8 cellular contexts compared by ENCODE assay signal in genomic region chr11:58578136-58578634, GRCh38. TPM values are rescaled to one million over a fixed set of nuclear protein-coding genes. Genes with fewer than 3 reads are reported as not detected.
A peak's percentile ranks its signal among the peaks of the same experiment; 100 is the strongest.
DNase-seq lines count a peak whose midpoint lies in the region; ATAC-seq and TF ChIP-seq lines count a peak whose summit lies in the region.

No MANE protein-coding gene starts in this region.

- H3K4me1 ChIP-seq in IMR-90 (ENCODE audit: control insufficient read depth, insufficient read depth, low read length) (peaks cover 12% of the 10 kb centered on the region), OCI-LY3 (ENCODE audit: low read length) (peaks cover 59% of the 10 kb centered on the region)

- H2AFZ ChIP-seq in IMR-90 (replicated peaks; ENCODE audit: low read length, poor library complexity) (peak overlapping the region; percentile 96), OCI-LY3 (ENCODE audit: low read depth, low read length) (peak overlapping the region; percentile 62)

- ATAC-seq in IMR-90 (ENCODE audit: low read depth), result peak; percentile 67
- ATAC-seq in HG03378 (IDR thresholded peaks at IDR 0.05; ENCODE audit: unreplicated experiment), result no peak

- no peaks in the 10 kb centered on the region for H3K27me3 ChIP-seq in IMR-90 (ENCODE audit: control insufficient read depth, insufficient read depth, low read length)
- no peaks in the 10 kb centered on the region for H3K27me3 ChIP-seq in OCI-LY3 (ENCODE audit: low read depth, low read length)

- intact Hi-C loops in IMR-90 (cut with micrococcal nuclease), result loop anchor here (5.0 to 10.0 kb wide), 3 partner anchors 324 to 977 kb away; partner anchors contain the start of gene FAM111A

- no peak for TF ChIP-seq RAD21 in IMR-90 (IDR thresholded peaks at IDR 0.05; ENCODE audit: low read length)

- peaks cover 8 to 27% of the 10 kb centered on the region in 2 experiments; a peak in 3 of 4 replicates for H3K79me1 ChIP-seq in IMR-90 (ENCODE audit: low read depth in 1 of 2, low read length in 2 of 2)

- H3K36me3 ChIP-seq in IMR-90 (ENCODE audit: control insufficient read depth, insufficient read depth, low read length) (no peaks in the 10 kb centered on the region), OCI-LY3 (replicated peaks; ENCODE audit: low read depth, low read length) (peaks cover 9% of the 10 kb centered on the region)

- H4K5ac ChIP-seq in IMR-90 (ENCODE audit: low read depth, low read length), result peak overlapping the region; percentile 91

- H3K4me2 ChIP-seq in IMR-90 (ENCODE audit: low read depth, low read length) (peak overlapping the region; percentile 74), OCI-LY3 (ENCODE audit: low read length) (peak overlapping the region; percentile 92)

- H3K4ac ChIP-seq in IMR-90 (ENCODE audit: low read depth, low read length), result peak overlapping the region; percentile 98

- in situ Hi-C loops in IMR-90 (cut with MboI; ENCODE audit: low sequenced_read_pairs), result loop anchor here (5.0 to 25.0 kb wide), 3 partner anchors 49 to 984 kb away; no protein-coding TSS in a partner anchor

- DNase-seq in EH (ENCODE audit: low read depth) (peak; percentile 99), IMR-90 (peak; percentile 99), activated T-cell treated with anti-CD3 and anti-CD28 coated beads for 48 hours (ENCODE audit: low read depth) (peak; percentile 84), epidermal melanocyte (ENCODE audit: insufficient read length, low spot score) (peak; percentile 36), mesothelial cell of epicardium (ENCODE audit: low spot score in 2 of 2, unreplicated experiment in 2 of 2) (peak; percentile 88 to 96)
- DNase-seq in stimulated activated CD8-positive, alpha-beta memory T cell treated with anti-CD3 and anti-CD28 coated beads, Interleukin-15, amount 100 ng/mL, for 4 hours (ENCODE audit: low read depth in 2 of 2), result peak; percentile 83 to 86

- H3K14ac ChIP-seq in IMR-90 (replicated peaks; ENCODE audit: low read depth, low read length), result peak overlapping the region; percentile 95

- no peak for TF ChIP-seq CTCF in IMR-90 (conservative IDR thresholded peaks at IDR 0.05; ENCODE audit: low read depth, low read length)
- TF ChIP-seq CTCF in OCI-LY3 (IDR thresholded peaks at IDR 0.05; ENCODE audit: low read depth, low read length), result no peak
- TF ChIP-seq CTCF in mesothelial cell of epicardium (IDR thresholded peaks at IDR 0.05; ENCODE audit: unreplicated experiment), result no peak

- peak overlapping the region; percentile 92 for H3K23ac ChIP-seq in IMR-90 (ENCODE audit: low read depth, low read length)

- H3K27ac ChIP-seq in IMR-90 (ENCODE audit: insufficient read depth, low read length), result peak overlapping the region; percentile 94
- H3K27ac ChIP-seq in OCI-LY3 (ENCODE audit: low read length), result peak overlapping the region; percentile 94

- no peaks in the 10 kb centered on the region for H3K36me3 Mint-ChIP-seq in mesothelial cell of epicardium

- peaks cover 5% of the 10 kb centered on the region; the same call in 1 of the 2 replicates for H3K9me1 ChIP-seq in IMR-90 (ENCODE audit: insufficient read depth, low read length)

- POLR2A ChIA-PET in IMR-90 (lab: Charles Lee; ENCODE audit: unreplicated experiment), result interaction anchor here (1.0 kb wide), 1 partner anchor 51 kb away, joined by 4 read pairs; no protein-coding TSS in a partner anchor

- no peaks in the 10 kb centered on the region for H3K27me3 Mint-ChIP-seq in mesothelial cell of epicardium (ENCODE audit: low read depth)

- peak overlapping the region; percentile 97 for H3K4me3 Mint-ChIP-seq in mesothelial cell of epicardium

- peak overlapping the region; percentile 100 for H3K27ac Mint-ChIP-seq in mesothelial cell of epicardium

- peaks cover 7% of the 10 kb centered on the region for H4K20me1 ChIP-seq in IMR-90 (ENCODE audit: insufficient read depth, low read length)
- H4K20me1 ChIP-seq in OCI-LY3 (ENCODE audit: insufficient read depth, low read length), result peaks cover 36% of the 10 kb centered on the region

- peak overlapping the region; percentile 61 for H3K4me3 ChIP-seq in IMR-90 (ENCODE audit: insufficient read depth, low read depth, low read length)
- H3K4me3 ChIP-seq in OCI-LY3 (ENCODE audit: low read length), result peak overlapping the region; percentile 75

- WGBS in IMR-90 (ENCODE audit: extremely low coverage in 2 of 2, insufficient read length in 1 of 2), 2 experiments, result 2% methylated on average over 7 of the region's 33 CpGs; no CpG with 5 or more reads in 1 of the 2 experiments

- no peaks in the 10 kb centered on the region for H3K9me3 Mint-ChIP-seq in mesothelial cell of epicardium

- peaks cover 71% of the 10 kb centered on the region for H3K79me2 ChIP-seq in OCI-LY3 (ENCODE audit: low read length)

- peak overlapping the region; percentile 100 for H2AK9ac ChIP-seq in IMR-90 (replicated peaks; ENCODE audit: low read depth, low read length, poor library complexity)

- H3K9ac ChIP-seq in IMR-90 (ENCODE audit: low read depth, low read length) (peak overlapping the region; percentile 91), OCI-LY3 (ENCODE audit: low read length) (peak overlapping the region; percentile 95)

- CTCF ChIA-PET in IMR-90 (lab: Yijun Ruan, JAX), result interaction anchor here (0.7 to 1.8 kb wide), 2 partner anchors 9 to 10 kb away, joined by 5 to 6 read pairs; no protein-coding TSS in a partner anchor

- peak overlapping the region; percentile 99 for H3K56ac ChIP-seq in IMR-90 (ENCODE audit: extremely low read depth, insufficient read depth, low read length)

- H3K9me3 ChIP-seq in IMR-90 (ENCODE audit: control insufficient read depth, insufficient read depth, low read length) (no peaks in the 10 kb centered on the region), OCI-LY3 (ENCODE audit: insufficient read depth, low read length) (no peaks in the 10 kb centered on the region)

- TF ChIP-seq POLR2A in IMR-90 (IDR thresholded peaks at IDR 0.05; ENCODE audit: low read depth, low read length), result peak; percentile 36; the same call in 1 of the 2 replicates

- peak overlapping the region; percentile 88 to 98 for H4K8ac ChIP-seq in IMR-90 (ENCODE audit: low read depth in 2 of 2, low read length in 2 of 2)

- peaks cover 40% of the 10 kb centered on the region for H3K4me1 Mint-ChIP-seq in mesothelial cell of epicardium

- peak overlapping the region; percentile 95 for H2BK5ac ChIP-seq in IMR-90 (ENCODE audit: low read depth, low read length, poor library complexity, severe bottlenecking)

- no TSS peak for BruUV-seq in IMR-90 (replicated peaks; lab: Mats Ljungman, UMichigan)

- peak overlapping the region; percentile 94 for H2AK5ac ChIP-seq in IMR-90 (ENCODE audit: low read depth, low read length)

- H2BK20ac ChIP-seq in IMR-90 (ENCODE audit: low read depth, low read length), result peak overlapping the region; percentile 66; the same call in 1 of the 2 replicates

- H2BK120ac ChIP-seq in IMR-90 (ENCODE audit: low read depth, low read length), result peak overlapping the region; percentile 91

- dilution Hi-C loops in IMR-90 (cut with HindIII; ENCODE audit: low sequenced_read_pairs, unreplicated experiment), result no loop called here

- peak overlapping the region; percentile 97 for H4K91ac ChIP-seq in IMR-90 (ENCODE audit: insufficient read depth, low read depth, low read length)

- H2BK15ac ChIP-seq in IMR-90 (ENCODE audit: low read depth, low read length), result peak overlapping the region; percentile 51; the same call in 1 of the 3 replicates

- peak overlapping the region; percentile 78 for H3K18ac ChIP-seq in IMR-90 (ENCODE audit: low read depth, low read length)

TF ChIP-seq in IMR-90, 13 proteins besides CTCF, POLR2A, EP300 and RAD21:
- peak; percentile 97 for TF ChIP-seq BHLHE40 (IDR thresholded peaks at IDR 0.05; ENCODE audit: low read depth, low read length)
- TF ChIP-seq RCOR1 (IDR thresholded peaks at IDR 0.05; ENCODE audit: insufficient replicate concordance, low read length), result no peak
- peak; percentile 99 for TF ChIP-seq CHD1 (IDR thresholded peaks at IDR 0.05; ENCODE audit: low read depth, low read length)
- no peak for TF ChIP-seq SMC3 (IDR thresholded peaks at IDR 0.05; ENCODE audit: low read depth, low read length)
- TF ChIP-seq NFE2L2 (IDR thresholded peaks at IDR 0.05; ENCODE audit: low read depth, low read length), result no peak
- TF ChIP-seq MXI1 (IDR thresholded peaks at IDR 0.05; ENCODE audit: borderline replicate concordance, low read depth, low read length), result no peak

RNA-seq across cellular contexts. Expression of gene ZFP91, which starts 0.7 kb away (rescaled TPM):
- total RNA-seq in IMR-90 (2012; rRNA removed) (25.3 and 43.0 TPM in 2 replicates), mesothelial cell of epicardium (39.6 to 41.0 TPM (median 39.7 TPM) in 3 replicates)
- polyA plus RNA-seq in IMR-90 (2012; rRNA removed), result 18.1 and 20.7 TPM in 2 replicates
- 3.4 and 5.3 TPM in 2 replicates for polyA plus RNA-seq in IMR-90 (2012; cell fraction: cytosol; rRNA removed)
- polyA plus RNA-seq in IMR-90 (2012; cell fraction: nucleus; rRNA removed; ENCODE audit: low replicate concordance), result 2.9 and 18.9 TPM in 2 replicates

RNA-seq across cellular contexts. Expression of gene LPXN, which starts 2.5 kb away (rescaled TPM):
- total RNA-seq in IMR-90 (2012; rRNA removed) (11.9 and 13.4 TPM in 2 replicates), mesothelial cell of epicardium (5.1 to 6.2 TPM (median 5.8 TPM) in 3 replicates)
- polyA plus RNA-seq in IMR-90 (2012; rRNA removed), result 15.2 and 15.7 TPM in 2 replicates
- polyA plus RNA-seq in IMR-90 (2012; cell fraction: cytosol; rRNA removed), result 6.9 and 10.3 TPM in 2 replicates
- polyA plus RNA-seq in IMR-90 (2012; cell fraction: nucleus; rRNA removed; ENCODE audit: low replicate concordance), result 8.6 and 12.5 TPM in 2 replicates

RNA-seq across cellular contexts. Expression of gene CNTF, which starts 44.3 kb away (rescaled TPM):
- 2.3 and 3.3 TPM in 2 replicates for total RNA-seq in IMR-90 (2012; rRNA removed)
- 1.1 and 1.2 TPM in 2 replicates for polyA plus RNA-seq in IMR-90 (2012; rRNA removed)
- polyA plus RNA-seq in IMR-90 (2012; cell fraction: cytosol; rRNA removed), result 0.08 and 0.39 TPM in 2 replicates
- 0.91 and 5.2 TPM in 2 replicates for polyA plus RNA-seq in IMR-90 (2012; cell fraction: nucleus; rRNA removed; ENCODE audit: low replicate concordance)
- total RNA-seq in mesothelial cell of epicardium, result 2.5 to 2.7 TPM (median 2.7 TPM) in 3 replicates

Comparison
In these comparisons a context has a peak if more than half of its experiments do, and no peak if none do; other contexts are left out.
1. DNase-seq: peak in every context shown above with its lines; median percentile 99 in EH; 99 in IMR-90; 92 in mesothelial cell of epicardium; 84 in stimulated activated CD8-positive, alpha-beta memory T cell treated with anti-CD3 and anti-CD28 coated beads, Interleukin-15, amount 100 ng/mL, for 4 hours; 84 in activated T-cell treated with anti-CD3 and anti-CD28 coated beads for 48 hours; 36 in epidermal melanocyte.